ENCODE assay signal across 8 cellular contexts in the genomic region with DNA sequence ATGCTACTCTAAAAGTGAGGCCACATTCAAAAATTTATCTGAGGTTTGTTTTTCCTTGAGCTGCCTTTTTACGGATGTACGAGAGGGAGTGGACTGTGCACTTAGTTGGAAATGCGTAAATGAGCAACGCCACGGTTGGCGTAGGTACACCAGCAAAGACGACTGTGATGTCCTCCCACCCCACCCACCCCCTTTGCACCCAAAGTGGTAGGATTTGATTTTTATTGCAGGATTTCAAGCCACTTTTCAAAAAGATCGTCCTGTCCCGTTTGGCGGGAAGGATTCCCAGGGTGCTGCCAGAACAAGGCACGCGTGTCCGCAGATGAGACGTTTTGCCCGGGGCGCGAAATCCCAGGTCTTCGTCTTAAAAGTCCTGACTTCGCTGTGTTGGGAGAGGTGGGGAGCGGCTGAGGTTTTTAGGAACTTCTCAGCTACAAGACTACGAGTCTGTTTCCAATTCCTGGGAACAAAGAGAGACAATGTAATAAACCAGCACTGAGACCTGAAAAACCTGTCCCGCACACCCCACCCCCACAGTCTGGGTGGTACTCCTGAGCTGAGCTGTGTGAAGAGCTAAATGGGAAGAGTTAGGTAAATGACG. TPM values are rescaled to one million over a fixed set of nuclear protein-coding genes. Genes with fewer than 3 reads are reported as not detected.
DNase-seq lines count a peak whose midpoint lies in the region; ATAC-seq and TF ChIP-seq lines count a peak whose summit lies in the region.

No MANE protein-coding gene starts in this region.

- H3K9me3 ChIP-seq in CD8-positive, alpha-beta memory T cell (ENCODE audit: low read length) = no peaks in the 10 kb centered on the region
- H3K9me3 ChIP-seq in Loucy (ENCODE audit: insufficient read depth, low read depth, low read length) (no peaks in the 10 kb centered on the region), subcutaneous abdominal adipose tissue (ENCODE audit: control insufficient read depth in 5 of 5, low read length in 5 of 5) (no peaks in the 10 kb centered on the region)

- POLR2A ChIA-PET in CD8-positive, alpha-beta memory T cell (lab: Charles Lee) = no interaction called here

- ATAC-seq in left colon (peak; percentile 14), GM18873 (IDR thresholded peaks at IDR 0.05; ENCODE audit: low FRiP score, unreplicated experiment) (no peak), HG02759 (IDR thresholded peaks at IDR 0.05; ENCODE audit: unreplicated experiment) (no peak)

- H3K27me3 ChIP-seq in CD8-positive, alpha-beta memory T cell (ENCODE audit: insufficient read depth, low read length, poor library complexity, severe bottlenecking) = peaks cover 4% of the 10 kb centered on the region
- H3K27me3 ChIP-seq in Loucy (ENCODE audit: insufficient read depth, low read length, poor library complexity, severe bottlenecking) (no peaks in the 10 kb centered on the region), brain microvascular endothelial cell (replicated peaks) (peaks cover 3% of the 10 kb centered on the region), subcutaneous abdominal adipose tissue (ENCODE audit: control insufficient read depth in 5 of 5, insufficient read depth in 4 of 5, low read length in 5 of 5) (no peaks in the 10 kb centered on the region)

- peaks cover 9 to 20% (median 10%) of the 10 kb centered on the region in 3 donors for H3K4me1 Mint-ChIP-seq in CD8-positive, alpha-beta memory T cell

- H2AFZ ChIP-seq in Loucy (ENCODE audit: low read length) = peak overlapping the region; percentile 97

- H3K79me2 ChIP-seq in Loucy (ENCODE audit: insufficient read depth, low read length) = peaks cover 23% of the 10 kb centered on the region

- H3K4me2 ChIP-seq in Loucy (ENCODE audit: low read depth, low read length, poor library complexity, severe bottlenecking) = peak overlapping the region; percentile 77

- peak overlapping the region; percentile 60 for H3K9ac ChIP-seq in Loucy (ENCODE audit: low read depth, low read length, poor library complexity, severe bottlenecking)
- H3K9ac ChIP-seq in subcutaneous abdominal adipose tissue (ENCODE audit: low read length in 5 of 5) = peak overlapping the region in 2 of 5 donors; percentile 61 to 64

- peaks cover 10 to 20% of the 10 kb centered on the region in 2 donors for H3K27me3 Mint-ChIP-seq in CD8-positive, alpha-beta memory T cell

- H3F3A ChIP-seq in Loucy (ENCODE audit: low read depth) = 0 out of 2 replicates have a peak, but pooled peaks cover 5% of the 10 kb centered on the region

- no peaks in the 10 kb centered on the region for H4K20me1 ChIP-seq in Loucy (ENCODE audit: insufficient read depth, low read length, poor library complexity, severe bottlenecking)

- H3K27ac ChIP-seq in CD8-positive, alpha-beta memory T cell (ENCODE audit: low read depth, low read length) = no peak overlapping the region
- H3K27ac ChIP-seq in brain microvascular endothelial cell (peak overlapping the region; percentile 16), subcutaneous abdominal adipose tissue (ENCODE audit: low read depth, low read length) (no peak overlapping the region)

- H3K4me1 ChIP-seq in CD8-positive, alpha-beta memory T cell (ENCODE audit: insufficient read depth, low read length) = no peaks in the 10 kb centered on the region
- peaks cover 16% of the 10 kb centered on the region for H3K4me1 ChIP-seq in Loucy (ENCODE audit: insufficient read depth, low read length, poor library complexity, severe bottlenecking)
- peaks cover 2 to 46% (median 27%) of the 10 kb centered on the region in 5 donors for H3K4me1 ChIP-seq in subcutaneous abdominal adipose tissue (ENCODE audit: control insufficient read depth in 5 of 5, insufficient read depth in 5 of 5, low read length in 5 of 5)

- H3K36me3 ChIP-seq in CD8-positive, alpha-beta memory T cell (ENCODE audit: insufficient read depth, low read length) = no peaks in the 10 kb centered on the region
- H3K36me3 ChIP-seq in Loucy (ENCODE audit: insufficient read depth, low read length) (no peaks in the 10 kb centered on the region), brain microvascular endothelial cell (replicated peaks) (no peaks in the 10 kb centered on the region), subcutaneous abdominal adipose tissue (ENCODE audit: control insufficient read depth in 5 of 5, insufficient read depth in 5 of 5, low read length in 5 of 5) (peaks cover 0 to 3% (median 0%) of the 10 kb centered on the region in 5 donors)

- H3K9me3 Mint-ChIP-seq in CD8-positive, alpha-beta memory T cell = peaks cover 0 to 2% (median 0%) of the 10 kb centered on the region in 5 donors

- peak overlapping the region in 6 of 8 donors; percentile 60 to 94 (median 86) for H3K27ac Mint-ChIP-seq in CD8-positive, alpha-beta memory T cell

- no peaks in the 10 kb centered on the region for H3K9me2 ChIP-seq in Loucy (replicated peaks; ENCODE audit: low read depth, low read length)

- H3K4me3 ChIP-seq in CD8-positive, alpha-beta memory T cell (ENCODE audit: low read length) = peak overlapping the region; percentile 60
- H3K4me3 ChIP-seq in Loucy (ENCODE audit: low read length, poor library complexity, severe bottlenecking) (peak overlapping the region; percentile 97), brain microvascular endothelial cell (ENCODE audit: low read depth, low read length) (peak overlapping the region; percentile 63), subcutaneous abdominal adipose tissue (ENCODE audit: low read depth in 1 of 5, low read length in 5 of 5) (peak overlapping the region; percentile 68 to 85 (median 80))

- in situ Hi-C loops in brain microvascular endothelial cell (cut with HindIII; ENCODE audit: low pct_ligation_motif_present, low sequenced_read_pairs) = no loop called here

- H3K4me3 Mint-ChIP-seq in CD8-positive, alpha-beta memory T cell = peak overlapping the region; percentile 77 to 95 (median 91)

- CTCF ChIA-PET in CD8-positive, alpha-beta memory T cell (lab: Charles Lee) = no interaction called here

- intact Hi-C loops in left colon (cut with DNase I, micrococcal nuclease) = loop anchor here in 1 of 2 donors (10.0 kb wide), 1 partner anchor 914 kb away; no protein-coding TSS in a partner anchor

- TF ChIP-seq CTCF in Loucy (conservative IDR thresholded peaks at IDR 0.05; ENCODE audit: low read length) (no peak), brain microvascular endothelial cell (IDR thresholded peaks at IDR 0.05; ENCODE audit: low read depth, low read length, missing control alignments) (no peak)

- no peak for DNase-seq in CD8-positive, alpha-beta memory T cell
- DNase-seq in brain microvascular endothelial cell = no peak
- peak; percentile 66 to 83 for DNase-seq in left colon
- DNase-seq in RPMI8226 = no peak

- no peaks in the 10 kb centered on the region for H3K36me3 Mint-ChIP-seq in CD8-positive, alpha-beta memory T cell

RNA-seq across cellular contexts. Expression of gene TLE1, which starts 1.0 kb away (rescaled TPM):
- total RNA-seq in CD8-positive, alpha-beta memory T cell = under 1 TPM; 0.13 to 0.33 TPM
- 25.1 TPM for polyA plus RNA-seq in CD8-positive, alpha-beta memory T cell
- total RNA-seq in left colon = 10 to 100 TPM; 48.6 to 65.8 TPM

Comparison
In these comparisons a context has a peak if more than half of its experiments do, and no peak if none do; other contexts are left out.
1. DNase-seq: peak in left colon (2 of 2); none in CD8-positive, alpha-beta memory T cell (0 of 5), brain microvascular endothelial cell (single experiment) and RPMI8226 (single experiment).
2. RNA of gene TLE1, which starts 1.0 kb away (total RNA-seq): 48.6 to 65.8 TPM in left colon; 0.13 to 0.33 TPM in CD8-positive, alpha-beta memory T cell; every median in the first group is over 10 times any median in the second.
3. Peak in every context shown above with its lines, with median percentiles within 50 percentile points of each other: H3K4me3 ChIP-seq.